20 cellular contexts compared by ENCODE assay signal in genomic region chr2:52570716-52571115, GRCh38.
DNase-seq lines count a peak whose midpoint lies in the region; ATAC-seq and TF ChIP-seq lines count a peak whose summit lies in the region.
"Had no signal": no experiment of that assay in that cellular context is flagged by ENCODE, and none has a peak within 500 bp of the region (broad histone marks: within the 10 kb centered on the region; RNA-seq: fewer than 3 reads in every experiment).

No MANE protein-coding gene starts in this region.

- H3K36me3 ChIP-seq in right atrium auricular region (no peaks in the 10 kb centered on the region), neuronal stem cell (replicated peaks in 1 of 2; ENCODE audit: control insufficient read depth in 2 of 2, insufficient read depth in 2 of 2, low read length in 2 of 2) (no peaks in the 10 kb centered on the region), spleen (no peaks in the 10 kb centered on the region), aorta (ENCODE audit: control insufficient read depth in 1 of 2, insufficient read depth in 2 of 2, low read length in 1 of 2) (no peaks in the 10 kb centered on the region)

- H2BK120ac ChIP-seq in neuronal stem cell (ENCODE audit: low read depth, low read length), result no peak overlapping the region

- intact Hi-C loops in right cardiac atrium (cut with DNase I), result no loop called here
- intact Hi-C loops in spleen (cut with DNase I; ENCODE audit: low total_unique reads), result no loop called here
- intact Hi-C loops in aorta (cut with DNase I), result no loop called here

- H3K4me3 ChIP-seq in right cardiac atrium (ENCODE audit: low read length) (no peak overlapping the region), right atrium auricular region (no peak overlapping the region), neuronal stem cell (ENCODE audit: low read length in 2 of 2) (no peak overlapping the region), spleen (no peak overlapping the region), aorta (ENCODE audit: low read length in 2 of 2) (no peak overlapping the region)
- H3K4me3 ChIP-seq: A549; BLaER1 treated with 17β-estradiol and CSF1 and Interleukin-3, amounts not matched to agents 10 nM and 100 nM had no signal

- no peak overlapping the region for H2BK12ac ChIP-seq in neuronal stem cell (ENCODE audit: low read length)

- H3K14ac ChIP-seq in neuronal stem cell (ENCODE audit: low read length), result no peak overlapping the region

- H4K8ac ChIP-seq in neuronal stem cell (ENCODE audit: low read depth, low read length), result no peak overlapping the region

- no peaks in the 10 kb centered on the region for H3K9me3 ChIP-seq in right cardiac atrium (ENCODE audit: control insufficient read depth, low read length)
- H3K9me3 ChIP-seq in right atrium auricular region, result no peaks in the 10 kb centered on the region
- H3K9me3 ChIP-seq in neuronal stem cell (replicated peaks in 1 of 2; ENCODE audit: control insufficient read depth in 2 of 2, insufficient read depth in 1 of 2, low read depth in 1 of 2, low read length in 2 of 2), result peaks cover 0 to 9% of the 10 kb centered on the region in 2 donors
- H3K9me3 ChIP-seq in spleen, result peaks cover 0 to 53% (median 42%) of the 10 kb centered on the region in 8 donors
- peaks cover 2% of the 10 kb centered on the region for H3K9me3 ChIP-seq in aorta (ENCODE audit: control insufficient read depth, low read length)

- ATAC-seq in right cardiac atrium, result no peak
- ATAC-seq in aorta (ENCODE audit: low FRiP score), result peak; percentile 48
- ATAC-seq in HG03432 (IDR thresholded peaks at IDR 0.05; ENCODE audit: unreplicated experiment), result no peak
- ATAC-seq: A549 had no signal

- 95% methylated on average over 19 of the region's 19 CpGs for WGBS in right cardiac atrium
- no CpG with 5 or more reads among the region's 19 CpGs for whole genome bisulfite sequencing in neuronal stem cell (ENCODE audit: extremely low coverage in 2 of 2, insufficient read length in 2 of 2, insufficient replicate concordance in 1 of 2), 2 donors
- 93 to 98% (median 96%) methylated on average over 18 to 19 of the region's 19 CpGs for WGBS in spleen, 5 donors
- WGBS in aorta, 2 donors, result 96 to 98% methylated on average over 19 of the region's 19 CpGs

- no peak overlapping the region for H4K91ac ChIP-seq in neuronal stem cell (ENCODE audit: low read depth, low read length, poor library complexity)

- no peak overlapping the region for H3K23ac ChIP-seq in neuronal stem cell (ENCODE audit: low read depth, low read length, poor library complexity)

- H3K4ac ChIP-seq in neuronal stem cell (ENCODE audit: low read length), result no peak overlapping the region

- DNase-seq in right cardiac atrium (peak in 2 of 3 donors; percentile 7 to 45), right atrium auricular region (ENCODE audit: low spot score) (no peak), neuronal stem cell (ENCODE audit: low spot score) (no peak), spleen (peak; percentile 66), aorta (no peak), AML-193 (lab: John Stamatoyannopoulos, UW) (no peak), NCI-H146 treated with DMSO at 0.1 percent for 48 hours (lab: John Stamatoyannopoulos, UW; ENCODE audit: unreplicated experiment) (no peak)
- DNase-seq: CD4-positive, alpha-beta memory T cell; CD4-positive, CD25-positive, alpha-beta regulatory T cell; CD8-positive, alpha-beta memory T cell; COR-L47; DMS 273 treated with DMSO at 0.1 percent for 48 hours; DMS153; DMS79 treated with DMSO at 0.1 percent for 48 hours; GF-D8 had no signal

- peaks cover 2% of the 10 kb centered on the region for H3K79me1 ChIP-seq in neuronal stem cell (ENCODE audit: low read depth, low read length)

- H3K4me2 ChIP-seq in neuronal stem cell (ENCODE audit: insufficient read depth, low read length, poor library complexity, severe bottlenecking), result no peak overlapping the region
- H3K4me2 ChIP-seq: A549; BLaER1 treated with 17β-estradiol and CSF1 and Interleukin-3, amounts not matched to agents 10 nM and 100 nM had no signal

- H3K27ac ChIP-seq in right cardiac atrium (ENCODE audit: low read length), result no peak overlapping the region
- H3K27ac ChIP-seq in right atrium auricular region, result no peak overlapping the region
- H3K27ac ChIP-seq in neuronal stem cell (replicated peaks; ENCODE audit: low read length), result no peak overlapping the region
- H3K27ac ChIP-seq in spleen, result no peak overlapping the region
- H3K27ac ChIP-seq in aorta (ENCODE audit: low read depth in 1 of 2, low read length in 2 of 2), result no peak overlapping the region
- H3K27ac ChIP-seq: 22Rv1; A549; BLaER1 treated with 17β-estradiol and CSF1 and Interleukin-3, amounts not matched to agents 10 nM and 100 nM; C4-2B had no signal

- H2BK15ac ChIP-seq in neuronal stem cell (ENCODE audit: low read length), result no peak overlapping the region

- no peak overlapping the region for H2BK5ac ChIP-seq in neuronal stem cell (ENCODE audit: low read length)

- no peak overlapping the region for H2AFZ ChIP-seq in neuronal stem cell (ENCODE audit: low read length)

- H3K18ac ChIP-seq in neuronal stem cell (ENCODE audit: low read length), result peak overlapping the region; percentile 76

- no peak overlapping the region for H3K9ac ChIP-seq in neuronal stem cell (ENCODE audit: low read depth, low read length, poor library complexity)
- H3K9ac ChIP-seq: BLaER1 treated with 17β-estradiol and CSF1 and Interleukin-3, amounts not matched to agents 10 nM and 100 nM had no signal

- TF ChIP-seq POLR2A in spleen (IDR thresholded peaks at IDR 0.05), result no peak

- H2AK5ac ChIP-seq in neuronal stem cell (ENCODE audit: low read depth, low read length), result no peak overlapping the region

- H3K4me1 ChIP-seq in right cardiac atrium (ENCODE audit: control insufficient read depth, insufficient read depth, low read length) (no peaks in the 10 kb centered on the region), right atrium auricular region (no peaks in the 10 kb centered on the region), neuronal stem cell (ENCODE audit: control insufficient read depth in 2 of 2, insufficient read depth in 1 of 2, low read depth in 1 of 2, low read length in 2 of 2) (no peaks in the 10 kb centered on the region), spleen (no peaks in the 10 kb centered on the region), aorta (ENCODE audit: control insufficient read depth in 1 of 2, insufficient read depth in 2 of 2, low read length in 2 of 2) (no peaks in the 10 kb centered on the region)
- H3K4me1 ChIP-seq: A549 had no signal

- no peaks in the 10 kb centered on the region for H3K27me3 ChIP-seq in right cardiac atrium (ENCODE audit: control insufficient read depth, insufficient read depth)
- H3K27me3 ChIP-seq in right atrium auricular region, result no peaks in the 10 kb centered on the region
- H3K27me3 ChIP-seq in neuronal stem cell (ENCODE audit: control insufficient read depth in 3 of 3, insufficient read depth in 3 of 3, low read depth in 1 of 3, low read length in 3 of 3), result no peaks in the 10 kb centered on the region
- H3K27me3 ChIP-seq in spleen (replicated peaks in 1 of 7), result no peaks in the 10 kb centered on the region
- no peaks in the 10 kb centered on the region for H3K27me3 ChIP-seq in aorta (ENCODE audit: control insufficient read depth in 1 of 2, insufficient read depth in 2 of 2, low read length in 1 of 2)
- H3K27me3 ChIP-seq: BLaER1 treated with 17β-estradiol and CSF1 and Interleukin-3, amounts not matched to agents 10 nM and 100 nM had no signal

- no peak for TF ChIP-seq CTCF in right atrium auricular region (IDR thresholded peaks at IDR 0.05)
- TF ChIP-seq CTCF in spleen (IDR thresholded peaks at IDR 0.05 in 8 of 11, conservative IDR thresholded peaks at IDR 0.05 in 3 of 11), result no peak

Comparison
In these comparisons a context has a peak if more than half of its experiments do, and no peak if none do; other contexts are left out.
1. DNase-seq: peak in right cardiac atrium (2 of 3) and spleen (single experiment); none in right atrium auricular region (single experiment), neuronal stem cell (single experiment), aorta (0 of 2), AML-193 (0 of 2) and NCI-H146 treated with DMSO at 0.1 percent for 48 hours (single experiment).